In the genomic region with DNA sequence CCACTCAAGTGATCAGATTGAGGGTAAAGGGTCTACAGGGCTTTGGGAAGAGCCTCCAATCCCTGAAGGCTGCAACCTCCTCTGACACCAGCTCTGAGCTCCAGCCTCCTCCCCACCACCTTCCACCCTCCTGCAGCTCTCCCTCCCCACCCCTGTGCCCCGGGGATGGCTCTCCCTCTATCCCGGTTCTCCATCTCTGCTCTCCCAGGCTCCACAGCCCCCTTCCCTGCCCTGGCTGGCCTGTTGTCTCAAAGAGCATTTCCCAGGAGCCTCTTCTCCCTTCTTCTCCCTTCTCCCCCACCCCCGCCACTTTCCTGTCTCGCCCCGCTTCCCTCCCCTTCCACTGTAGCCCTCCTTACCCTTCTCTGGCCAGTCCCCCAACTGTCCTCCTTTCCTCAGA, we compare ENCODE assay signal across 19 cellular contexts. TPM values are rescaled to one million over a fixed set of nuclear protein-coding genes. Genes with fewer than 3 reads are reported as not detected.
DNase-seq lines count a peak whose midpoint lies in the region; ATAC-seq and TF ChIP-seq lines count a peak whose summit lies in the region.
"Had no signal": no experiment of that assay in that cellular context is flagged by ENCODE, and none has a peak within 500 bp of the region (broad histone marks: within the 10 kb centered on the region; RNA-seq: fewer than 3 reads in every experiment).

No MANE protein-coding gene starts in this region.

- H3K27ac ChIP-seq in mesodermal cell (ENCODE audit: low read depth, low read length, severe bottlenecking) = peak overlapping the region; percentile 49
- peak overlapping the region; percentile 54 for H3K27ac ChIP-seq in temporal lobe (ENCODE audit: low read depth, low read length)
- H3K27ac ChIP-seq: psoas muscle, thoracic aorta had no signal

- peaks cover 83% of the 10 kb centered on the region for H3K4me1 Mint-ChIP-seq in brain

- H3K4me3 ChIP-seq in mesodermal cell (ENCODE audit: extremely low read depth, insufficient read depth, low read length, poor library complexity, severe bottlenecking) = no peak overlapping the region
- H3K4me3 ChIP-seq: lung, psoas muscle, thoracic aorta had no signal

- peak; percentile 70 for DNase-seq in NCI-H82 (lab: John Stamatoyannopoulos, UW)
- DNase-seq in NCI-H82 treated with DMSO at 0.1 percent for 48 hours (lab: John Stamatoyannopoulos, UW; ENCODE audit: unreplicated experiment) = no peak
- no peak for DNase-seq in central memory CD4-positive, alpha-beta T cell
- DNase-seq in GOT3 (lab: John Stamatoyannopoulos, UW) = no peak
- DNase-seq: activated CD8-positive, alpha-beta T cell treated with anti-CD3 and anti-CD28 coated beads, Interleukin-2, amount 10 ng/mL, durations not matched to agents 7 days and 5 days; CD4-positive, CD25-positive, alpha-beta regulatory T cell; naive thymus-derived CD8-positive, alpha-beta T cell; NCI-H510A; psoas muscle; Right ventricle myocardium superior had no signal

- ATAC-seq in HG03097 (IDR thresholded peaks at IDR 0.05; ENCODE audit: low FRiP score, unreplicated experiment) = no peak
- ATAC-seq: activated CD8-positive, alpha-beta T cell treated with anti-CD3 and anti-CD28 coated beads, Interleukin-2, amount 10 ng/mL, durations not matched to agents 7 days and 5 days; HepG2; naive thymus-derived CD8-positive, alpha-beta T cell; psoas muscle had no signal

- H3K36me3 ChIP-seq in mesodermal cell (ENCODE audit: control insufficient read depth, insufficient read depth, low read length) = no peaks in the 10 kb centered on the region
- H3K36me3 ChIP-seq: thoracic aorta had no signal

- H3K4me3 Mint-ChIP-seq in brain = peak overlapping the region; percentile 84 to 88 (median 84)
- H3K4me3 Mint-ChIP-seq: activated CD8-positive, alpha-beta T cell treated with anti-CD3 and anti-CD28 coated beads, Interleukin-2, amount 10 ng/mL, durations not matched to agents 7 days and 5 days; CD4-positive, CD25-positive, alpha-beta regulatory T cell; naive thymus-derived CD8-positive, alpha-beta T cell; T-helper 1 cell treated with Interleukin-12 subunit alpha and Interleukin-12 subunit beta and Interleukin-4 antibody, amounts not matched to agents 30 μg/mL and 1 μg/mL, for 36 hours had no signal

- H3K9me3 ChIP-seq in mesodermal cell (ENCODE audit: control insufficient read depth, low read length) = no peaks in the 10 kb centered on the region
- H3K9me3 ChIP-seq: psoas muscle, thoracic aorta had no signal

- H3K9me3 Mint-ChIP-seq in brain = no peaks in the 10 kb centered on the region
- H3K9me3 Mint-ChIP-seq: naive thymus-derived CD8-positive, alpha-beta T cell; T-helper 1 cell treated with Interleukin-12 subunit alpha and Interleukin-12 subunit beta and Interleukin-4 antibody, amounts not matched to agents 30 μg/mL and 1 μg/mL, for 36 hours had no signal

- no peak for TF ChIP-seq CTCF in brain (conservative IDR thresholded peaks at IDR 0.05)

- H3K4me1 ChIP-seq in mesodermal cell (ENCODE audit: control insufficient read depth, insufficient read depth, low read length, poor library complexity, severe bottlenecking) = peaks cover 54% of the 10 kb centered on the region

- peak overlapping the region; percentile 80 to 100 (median 96) for H3K27ac Mint-ChIP-seq in brain
- H3K27ac Mint-ChIP-seq: activated CD8-positive, alpha-beta T cell treated with anti-CD3 and anti-CD28 coated beads, Interleukin-2, amount 10 ng/mL, durations not matched to agents 7 days and 5 days; naive thymus-derived CD8-positive, alpha-beta T cell; T-helper 1 cell treated with Interleukin-12 subunit alpha and Interleukin-12 subunit beta and Interleukin-4 antibody, amounts not matched to agents 30 μg/mL and 1 μg/mL, for 36 hours had no signal

- no peaks in the 10 kb centered on the region for H3K36me3 Mint-ChIP-seq in brain
- H3K36me3 Mint-ChIP-seq: CD4-positive, CD25-positive, alpha-beta regulatory T cell; naive thymus-derived CD8-positive, alpha-beta T cell had no signal

- WGBS in mesodermal cell (ENCODE audit: insufficient coverage in 2 of 2), 2 experiments = 25 to 30% methylated on average over 2 to 4 of the region's 5 CpGs

- peaks cover 17% of the 10 kb centered on the region for H3K27me3 Mint-ChIP-seq in brain

RNA-seq across cellular contexts. Expression of a gene that starts 1.1 kb away (rescaled TPM):
- polyA plus RNA-seq in brain (ENCODE audit: insufficient read depth, low read depth, low replicate concordance) = 27.8 TPM
- polyA plus RNA-seq in mesodermal cell (2013, experiment 1 of 2) = 7.6 TPM
- polyA plus RNA-seq in mesodermal cell (2013, experiment 2 of 2) = 9.2 TPM
- total RNA-seq in temporal lobe = 10.3 TPM
- total RNA-seq: OCI-LY7 had no signal
- polyA plus RNA-seq: CD4-positive, CD25-positive, alpha-beta regulatory T cell had no signal

RNA-seq across cellular contexts. Expression of a gene that starts 53.0 kb away (rescaled TPM):
- polyA plus RNA-seq in brain (ENCODE audit: insufficient read depth, low read depth, low replicate concordance) = 11.4 TPM
- polyA plus RNA-seq in mesodermal cell (2013, experiment 1 of 2) = 22.3 TPM
- 22.4 TPM for polyA plus RNA-seq in mesodermal cell (2013, experiment 2 of 2)
- total RNA-seq in temporal lobe = 37.9 TPM
